8 cellular contexts compared by ENCODE assay signal in the genomic region with DNA sequence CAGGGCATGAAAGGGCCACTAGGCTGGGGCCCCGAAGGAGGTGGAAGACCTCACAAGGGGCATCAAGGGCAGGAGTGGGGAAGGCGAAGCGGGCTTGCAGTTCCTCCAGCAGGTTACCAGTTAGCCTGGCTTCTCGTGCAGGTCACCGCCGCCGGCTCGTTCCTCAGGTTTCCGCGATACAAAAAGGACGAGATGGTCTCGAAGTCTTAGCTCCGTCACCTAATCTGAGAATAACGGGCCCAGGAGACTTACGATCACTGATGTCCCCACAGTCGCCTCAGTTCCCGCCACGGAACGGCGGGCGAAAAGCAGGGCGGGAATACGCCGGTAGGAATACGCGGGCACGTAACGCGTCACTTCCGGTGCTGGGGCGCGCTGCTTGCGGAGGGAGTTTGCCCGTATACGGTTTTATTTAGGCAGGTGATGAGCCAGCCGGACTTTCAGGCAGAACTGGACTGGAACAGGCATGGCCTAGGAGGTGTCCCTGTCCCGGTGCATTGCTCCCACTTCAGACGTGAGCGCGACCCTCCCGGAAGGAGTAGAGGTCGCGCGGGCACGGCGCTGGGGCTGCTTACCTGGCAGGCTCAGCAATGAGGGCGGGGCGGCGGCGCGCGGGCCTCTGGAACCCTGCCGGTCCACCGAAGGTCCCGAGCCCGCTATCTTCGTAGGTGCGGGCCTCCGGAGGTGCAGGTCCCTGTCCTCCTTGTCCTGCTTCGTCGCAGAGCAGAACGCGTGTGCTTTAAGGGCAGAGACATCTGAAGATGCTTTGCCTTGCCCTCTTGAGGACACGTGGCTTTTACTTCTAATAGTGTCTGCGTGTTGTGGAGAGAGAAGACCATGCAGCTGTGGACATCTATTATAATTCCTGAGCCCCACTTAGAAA. TPM values are rescaled to one million over a fixed set of nuclear protein-coding genes. Genes with fewer than 3 reads are reported as not detected.
DNase-seq lines count a peak whose midpoint lies in the region; ATAC-seq, FAIRE-seq and TF ChIP-seq lines count a peak whose summit lies in the region.

A gene with protein sequence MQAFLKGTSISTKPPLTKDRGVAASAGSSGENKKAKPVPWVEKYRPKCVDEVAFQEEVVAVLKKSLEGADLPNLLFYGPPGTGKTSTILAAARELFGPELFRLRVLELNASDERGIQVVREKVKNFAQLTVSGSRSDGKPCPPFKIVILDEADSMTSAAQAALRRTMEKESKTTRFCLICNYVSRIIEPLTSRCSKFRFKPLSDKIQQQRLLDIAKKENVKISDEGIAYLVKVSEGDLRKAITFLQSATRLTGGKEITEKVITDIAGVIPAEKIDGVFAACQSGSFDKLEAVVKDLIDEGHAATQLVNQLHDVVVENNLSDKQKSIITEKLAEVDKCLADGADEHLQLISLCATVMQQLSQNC (minus strand): TSS at position 310 of the 883 bp plus-strand sequence. CDS start 1,769 bp downstream, outside the sequence.

- intact Hi-C loops in dendritic cell treated with granulocyte-macrophage colony-stimulating factor and Interleukin-4, amounts not matched to agents 40 ng/mL and 50 ng/mL, for 4 days (cut with micrococcal nuclease), result loop anchor here (2.0 kb wide), 1 partner anchor 18 kb away; no protein-coding TSS in a partner anchor
- intact Hi-C loops in HepG2 (cut with micrococcal nuclease; ENCODE audit: unreplicated experiment), result no loop called here

- peak; percentile 25; the same call in 1 of the 2 replicates for TF ChIP-seq RAD21 in HepG2 (CRISPR knock-in tag; IDR thresholded peaks at IDR 0.05)

- TSS peak; percentile 99 for BruUV-seq in HepG2 (replicated peaks; lab: Mats Ljungman, UMichigan)

- H3K4me1 ChIP-seq in BE2C (no peaks in the 10 kb centered on the region), HepG2 (ENCODE audit: insufficient read depth, low read length) (peaks cover 28% of the 10 kb centered on the region)

- no peaks in the 10 kb centered on the region for H3K27me3 Mint-ChIP-seq in activated CD4-positive, alpha-beta T cell treated with anti-CD3 and anti-CD28 coated beads, Interleukin-2, amount 10 ng/mL, durations not matched to agents 7 days and 5 days
- H3K27me3 Mint-ChIP-seq in dendritic cell treated with granulocyte-macrophage colony-stimulating factor and Interleukin-4, amounts not matched to agents 40 ng/mL and 50 ng/mL, for 4 days, result no peaks in the 10 kb centered on the region

- H3K27me3 ChIP-seq in BE2C (no peaks in the 10 kb centered on the region), HepG2 (ENCODE audit: control insufficient read depth in 1 of 2, insufficient read depth in 2 of 2, low read length in 2 of 2) (peaks cover 1 to 3% of the 10 kb centered on the region in 2 experiments; a peak in 2 of 5 replicates)

- TF ChIP-seq EP300 in HepG2 (IDR thresholded peaks at IDR 0.05; ENCODE audit: low read depth in 2 of 2, low read length in 2 of 2) (no peak), HepG2 (CRISPR knock-in tag; IDR thresholded peaks at IDR 0.05; ENCODE audit: borderline replicate concordance) (peak; percentile 24; the same call in 1 of the 2 replicates)

- in situ Hi-C loops in HepG2 (cut with HindIII; ENCODE audit: extremely low pct_ligation_motif_present, low pct_unique_long_range_greater_than_20kb), result loop anchor here (25.0 kb wide), 2 partner anchors 544 to 819 kb away; no protein-coding TSS in a partner anchor

- no peaks in the 10 kb centered on the region for H4K20me1 ChIP-seq in HepG2 (ENCODE audit: insufficient read depth, low read length)

- DNase-seq in BE2C (peak; percentile 88), GM19240 (ENCODE audit: insufficient read length, low spot score) (peak; percentile 64), NCI-H524 treated with DMSO at 0.1 percent for 48 hours (lab: John Stamatoyannopoulos, UW) (peak; percentile 53), HepG2 (ENCODE audit: low spot score) (peak; percentile 72)
- peak; percentile 87 for DNase-seq in activated CD4-positive, alpha-beta T cell treated with anti-CD3 and anti-CD28 coated beads, Interleukin-2, amount 10 ng/mL, durations not matched to agents 7 days and 5 days
- DNase-seq in stimulated activated CD4-positive, alpha-beta T cell treated with anti-CD3 and anti-CD28 coated beads, Interleukin-2, amount 100 ng/mL, for 48 hours, result peak; percentile 81 to 88

- peak within 1 kb of the TSS; percentile 95 for H3K4me3 Mint-ChIP-seq in activated CD4-positive, alpha-beta T cell treated with anti-CD3 and anti-CD28 coated beads, Interleukin-2, amount 10 ng/mL, durations not matched to agents 7 days and 5 days
- H3K4me3 Mint-ChIP-seq in dendritic cell treated with granulocyte-macrophage colony-stimulating factor and Interleukin-4, amounts not matched to agents 40 ng/mL and 50 ng/mL, for 4 days, result peak within 1 kb of the TSS; percentile 77

- H3K36me3 ChIP-seq in BE2C (peaks cover 22% of the 10 kb centered on the region), HepG2 (replicated peaks in 1 of 2; ENCODE audit: control insufficient read depth in 1 of 2, insufficient read depth in 2 of 2, low read length in 2 of 2) (peaks cover 0 to 18% of the 10 kb centered on the region in 2 experiments; a peak in 2 of 5 replicates)

- peak; percentile 83 to 91 for TF ChIP-seq POLR2A in HepG2 (IDR thresholded peaks at IDR 0.05; ENCODE audit: insufficient read depth in 1 of 2, low read depth in 2 of 2, low read length in 2 of 2)

- no peak for TF ChIP-seq CTCF in BE2C (IDR thresholded peaks at IDR 0.05; ENCODE audit: low read depth, low read length)
- TF ChIP-seq CTCF in HepG2 (CRISPR knock-in tag; IDR thresholded peaks at IDR 0.05), result peak; percentile 28; the same call in 1 of the 2 replicates

- 3% methylated on average over 3 of the region's 65 CpGs for WGBS in HepG2 (ENCODE audit: low lambda C conversion rate)

- CTCF ChIA-PET in activated CD4-positive, alpha-beta T cell treated with anti-CD3 and anti-CD28 coated beads, Interleukin-2, amount 10 ng/mL, durations not matched to agents 7 days and 5 days (lab: Charles Lee), result interaction anchor here (1.1 to 1.6 kb wide), 3 partner anchors 14 to 192 kb away, joined by 3 to 6 read pairs (median 4); no protein-coding TSS in a partner anchor
- CTCF ChIA-PET in HepG2 (lab: Yijun Ruan, JAX; ENCODE audit: low intra/inter-chr PET ratio, low total read pairs), result no interaction called here

- peak; percentile 76 for FAIRE-seq in HepG2 (lab: Jason Lieb, UNC)

- peak within 1 kb of the TSS; percentile 84 for H3K9ac ChIP-seq in HepG2 (ENCODE audit: insufficient read depth, low read depth, low read length)

- POLR2A ChIA-PET in activated CD4-positive, alpha-beta T cell treated with anti-CD3 and anti-CD28 coated beads, Interleukin-2, amount 10 ng/mL, durations not matched to agents 7 days and 5 days (lab: Charles Lee), result interaction anchor here (0.9 to 1.3 kb wide), 2 partner anchors 16 to 23 kb away, joined by 3 to 6 read pairs; no protein-coding TSS in a partner anchor
- POLR2A ChIA-PET in HepG2 (lab: Yijun Ruan, JAX), result interaction anchor here (1.0 to 1.3 kb wide), 3 partner anchors 16 to 23 kb away, joined by 3 to 4 read pairs (median 4); a partner anchor contains a TSS

- H3K4me2 ChIP-seq in HepG2 (ENCODE audit: low read depth, low read length), result peak within 1 kb of the TSS; percentile 91

- peaks cover 16% of the 10 kb centered on the region for H3K36me3 Mint-ChIP-seq in activated CD4-positive, alpha-beta T cell treated with anti-CD3 and anti-CD28 coated beads, Interleukin-2, amount 10 ng/mL, durations not matched to agents 7 days and 5 days (ENCODE audit: low read depth)
- H3K36me3 Mint-ChIP-seq in dendritic cell treated with granulocyte-macrophage colony-stimulating factor and Interleukin-4, amounts not matched to agents 40 ng/mL and 50 ng/mL, for 4 days (ENCODE audit: low read depth), result peaks cover 23% of the 10 kb centered on the region

- H3K4me1 Mint-ChIP-seq in activated CD4-positive, alpha-beta T cell treated with anti-CD3 and anti-CD28 coated beads, Interleukin-2, amount 10 ng/mL, durations not matched to agents 7 days and 5 days, result peaks cover 41% of the 10 kb centered on the region
- peaks cover 8% of the 10 kb centered on the region for H3K4me1 Mint-ChIP-seq in dendritic cell treated with granulocyte-macrophage colony-stimulating factor and Interleukin-4, amounts not matched to agents 40 ng/mL and 50 ng/mL, for 4 days (ENCODE audit: low read depth)

- peak within 1 kb of the TSS; percentile 82 for H3K27ac ChIP-seq in HepG2 (ENCODE audit: extremely low read length, insufficient read depth, low read length)

- no peaks in the 10 kb centered on the region for H3K9me3 Mint-ChIP-seq in activated CD4-positive, alpha-beta T cell treated with anti-CD3 and anti-CD28 coated beads, Interleukin-2, amount 10 ng/mL, durations not matched to agents 7 days and 5 days
- no peaks in the 10 kb centered on the region for H3K9me3 Mint-ChIP-seq in dendritic cell treated with granulocyte-macrophage colony-stimulating factor and Interleukin-4, amounts not matched to agents 40 ng/mL and 50 ng/mL, for 4 days

- ATAC-seq in HG03439 (IDR thresholded peaks at IDR 0.05; ENCODE audit: unreplicated experiment), result peak; percentile 95
- peak; percentile 95 for ATAC-seq in HepG2

- H3K4me3 ChIP-seq in BE2C (ENCODE audit: low read depth, low read length), result peak within 1 kb of the TSS; percentile 85
- H3K4me3 ChIP-seq in HepG2 (replicated peaks in 1 of 3; ENCODE audit: insufficient read depth in 1 of 3, low read depth in 2 of 3, low read length in 3 of 3), result peak within 1 kb of the TSS; percentile 72 to 90 (median 73)

- peak within 1 kb of the TSS; percentile 85 for H2AFZ ChIP-seq in HepG2 (ENCODE audit: low read length)

- peaks cover 19% of the 10 kb centered on the region for H3K79me2 ChIP-seq in HepG2 (ENCODE audit: insufficient read depth, low read length)

- peak within 1 kb of the TSS; percentile 98 for H3K27ac Mint-ChIP-seq in activated CD4-positive, alpha-beta T cell treated with anti-CD3 and anti-CD28 coated beads, Interleukin-2, amount 10 ng/mL, durations not matched to agents 7 days and 5 days
- peak within 1 kb of the TSS; percentile 77 for H3K27ac Mint-ChIP-seq in dendritic cell treated with granulocyte-macrophage colony-stimulating factor and Interleukin-4, amounts not matched to agents 40 ng/mL and 50 ng/mL, for 4 days

- H3K9me3 ChIP-seq in BE2C (no peaks in the 10 kb centered on the region), HepG2 (ENCODE audit: low read length) (no peaks in the 10 kb centered on the region)

RNA-seq across cellular contexts. Expression of the gene that starts here (rescaled TPM):
- polyA plus RNA-seq in BE2C (2012; ENCODE audit: insufficient read depth, insufficient read length, low read depth), result 18.8 TPM
- total RNA-seq in activated CD4-positive, alpha-beta T cell treated with anti-CD3 and anti-CD28 coated beads, Interleukin-2, amount 10 ng/mL, durations not matched to agents 7 days and 5 days, result 100 to 1,000 TPM in 1 of 2 experiments, 10 to 100 TPM in 1; 85.5 to 105 TPM
- total RNA-seq in HepG2 (2016; rRNA removed; fragmentation: Illumina TruSeq; extraction: Trizol), result 103 and 109 TPM in 2 replicates
- total RNA-seq in HepG2 (2016; cell fraction: cytosol; rRNA removed; fragmentation: Illumina TruSeq; extraction: Trizol; ENCODE audit: low read depth), result 40.2 and 42.1 TPM in 2 replicates
- 106 and 115 TPM in 2 replicates for total RNA-seq in HepG2 (2016; cell fraction: insoluble cytoplasmic fraction; rRNA removed; fragmentation: Illumina TruSeq; extraction: Trizol)
- 31.0 and 31.4 TPM in 2 replicates for total RNA-seq in HepG2 (2016; cell fraction: membrane; rRNA removed; fragmentation: Illumina TruSeq; extraction: Trizol)
- 68.8 and 77.7 TPM in 2 replicates for total RNA-seq in HepG2 (2016; cell fraction: nucleus; rRNA removed; fragmentation: Illumina TruSeq; extraction: Trizol)
- polyA plus RNA-seq in HepG2 (2011; rRNA removed), result 15.1 and 18.5 TPM in 2 replicates
- 7.9 and 8.6 TPM in 2 replicates for polyA plus RNA-seq in HepG2 (2011; cell fraction: cytosol; rRNA removed)
- polyA plus RNA-seq in HepG2 (2011; cell fraction: nucleus; rRNA removed), result 32.1 and 36.9 TPM in 2 replicates
- polyA plus RNA-seq in HepG2 (2012), result 26.8 and 40.8 TPM in 2 replicates
- 9.3 and 10.4 TPM in 2 replicates for polyA plus RNA-seq in HepG2 (2016; cell fraction: cytosol; fragmentation: Illumina TruSeq; extraction: Trizol; ENCODE audit: low read depth)
- 97.0 and 99.6 TPM in 2 replicates for polyA plus RNA-seq in HepG2 (2016; cell fraction: insoluble cytoplasmic fraction; fragmentation: Illumina TruSeq; extraction: Trizol; ENCODE audit: low read depth)
- 10.8 and 11.9 TPM in 2 replicates for polyA plus RNA-seq in HepG2 (2016; cell fraction: membrane; fragmentation: Illumina TruSeq; extraction: Trizol; ENCODE audit: low read depth)
- polyA plus RNA-seq in HepG2 (2016; cell fraction: nucleus; fragmentation: Illumina TruSeq; extraction: Trizol; ENCODE audit: insufficient read depth, low read depth), result 133 and 142 TPM in 2 replicates
- 2.1 and 21.7 TPM in 2 replicates for polyA minus RNA-seq in HepG2 (2011; rRNA and poly(A)+ RNA removed; ENCODE audit: low replicate concordance)
- polyA minus RNA-seq in HepG2 (2011; cell fraction: cytosol; rRNA and poly(A)+ RNA removed), result 4.9 and 11.6 TPM in 2 replicates
- polyA minus RNA-seq in HepG2 (2011; cell fraction: nucleus; rRNA and poly(A)+ RNA removed), result 11.7 and 14.3 TPM in 2 replicates

Comparison
In these comparisons a context has a peak if more than half of its experiments do, and no peak if none do; other contexts are left out.
1. Peak in every context shown above with its lines: DNase-seq, ATAC-seq, H3K4me3 ChIP-seq and H3K27ac ChIP-seq.